ENCODE assay signal across 2 cellular contexts in genomic region chr20:5665417-5665816, GRCh38.
TF ChIP-seq lines count a peak whose summit lies in the region.

No MANE protein-coding gene starts in this region.

TF ChIP-seq in H1, 55 proteins besides CTCF, POLR2A, EP300 and RAD21:
- TF ChIP-seq ASH2L (IDR thresholded peaks at IDR 0.05; ENCODE audit: low read length) (no peak), ATF3 (IDR thresholded peaks at IDR 0.05; ENCODE audit: insufficient read depth, low read depth, low read length) (no peak), BRCA1 (IDR thresholded peaks at IDR 0.05; ENCODE audit: low read depth, low read length) (no peak), RBBP5 (IDR thresholded peaks at IDR 0.05; ENCODE audit: borderline replicate concordance, low read depth, low read length) (no peak), TAF7 (optimal IDR thresholded peaks at IDR 0.05; ENCODE audit: borderline replicate concordance, low read depth, low read length) (no peak), SP1 (IDR thresholded peaks at IDR 0.05; ENCODE audit: low read depth, low read length) (no peak), GTF2F1 (IDR thresholded peaks at IDR 0.05; ENCODE audit: borderline replicate concordance, low read depth, low read length) (no peak), YY1 (IDR thresholded peaks at IDR 0.05; ENCODE audit: low read depth, low read length) (no peak), E2F6 (IDR thresholded peaks at IDR 0.05) (no peak), SIN3A (conservative IDR thresholded peaks at IDR 0.05 in 1 of 2, IDR thresholded peaks at IDR 0.05 in 1 of 2; ENCODE audit: low read depth in 1 of 2, low read length in 2 of 2) (no peak), SRF (IDR thresholded peaks at IDR 0.05; ENCODE audit: low read depth, low read length) (no peak)

TF ChIP-seq in GM23338, 12 proteins besides CTCF, POLR2A, EP300 and RAD21:
- TF ChIP-seq ZNF331 (CRISPR knock-in tag; IDR thresholded peaks at IDR 0.05; ENCODE audit: low read depth) (no peak), ETS1 (IDR thresholded peaks at IDR 0.05) (no peak), EZH2 (IDR thresholded peaks at IDR 0.05; ENCODE audit: low read depth, unreplicated experiment) (no peak), ZNF114 (CRISPR knock-in tag; IDR thresholded peaks at IDR 0.05) (no peak), JUNB (IDR thresholded peaks at IDR 0.05; ENCODE audit: unreplicated experiment) (no peak), NANOG (IDR thresholded peaks at IDR 0.05; ENCODE audit: borderline replicate concordance) (no peak), POLR2AphosphoS5 (IDR thresholded peaks at IDR 0.05; ENCODE audit: low read depth) (no peak), CREB1 (CRISPR knock-in tag; IDR thresholded peaks at IDR 0.05; ENCODE audit: low read depth) (no peak), STAT1 (IDR thresholded peaks at IDR 0.05; ENCODE audit: unreplicated experiment) (no peak), EZH2phosphoT487 (IDR thresholded peaks at IDR 0.05; ENCODE audit: unreplicated experiment) (no peak), ZNF462 (CRISPR knock-in tag; IDR thresholded peaks at IDR 0.05) (no peak), REST (IDR thresholded peaks at IDR 0.05; ENCODE audit: unreplicated experiment) (no peak)
